ENCODE assay signal across 20 cellular contexts in the genomic region with DNA sequence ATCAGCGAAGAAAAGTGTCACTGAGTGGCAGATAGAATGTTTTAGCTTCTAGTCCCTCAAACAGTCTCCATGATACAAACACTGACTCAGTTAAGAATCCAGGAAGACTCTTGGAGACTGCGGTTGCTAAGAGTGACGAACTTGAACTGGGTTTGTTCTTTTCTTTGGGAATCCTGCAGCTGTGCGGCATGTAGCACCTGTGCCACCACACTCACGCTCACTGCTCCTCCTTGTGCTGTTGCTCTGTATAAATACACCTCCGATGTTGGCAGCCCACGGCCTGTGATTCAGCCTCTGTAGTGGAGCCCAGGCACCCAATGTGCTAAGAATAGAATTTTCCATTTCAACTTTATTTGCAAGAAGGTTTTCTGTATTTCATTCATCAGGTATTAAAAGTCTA. TPM values are rescaled to one million over a fixed set of nuclear protein-coding genes. Genes with fewer than 3 reads are reported as not detected.
DNase-seq lines count a peak whose midpoint lies in the region; ATAC-seq and TF ChIP-seq lines count a peak whose summit lies in the region.
"Had no signal": no experiment of that assay in that cellular context is flagged by ENCODE, and none has a peak within 500 bp of the region (broad histone marks: within the 10 kb centered on the region; RNA-seq: fewer than 3 reads in every experiment).

No MANE protein-coding gene starts in this region.

- H3K27ac Mint-ChIP-seq in activated CD4-positive, alpha-beta T cell treated with anti-CD3 and anti-CD28 coated beads for 36 hours, result no peak overlapping the region
- no peak overlapping the region for H3K27ac Mint-ChIP-seq in activated CD4-positive, alpha-beta T cell treated with anti-CD3 and anti-CD28 coated beads, Interleukin-2, amount 10 ng/mL, durations not matched to agents 7 days and 5 days
- H3K27ac Mint-ChIP-seq: activated naive CD8-positive, alpha-beta T cell; CD4-positive, alpha-beta memory T cell; natural killer cell treated with Interleukin-12 subunit alpha and Interleukin-12 subunit beta and Interleukin-15 and Interleukin-18, amount 100 ng/mL, for 72 hours; stimulated activated effector memory CD8-positive, alpha-beta T cell treated with anti-CD3 and anti-CD28 coated beads, Interleukin-12 subunit alpha, Interleukin-12 subunit beta, amount 100 ng/mL, for 72 hours had no signal

- TF ChIP-seq CTCF in Panc1 (IDR thresholded peaks at IDR 0.05) (no peak), gastrocnemius medialis (IDR thresholded peaks at IDR 0.05 in 4 of 5, conservative IDR thresholded peaks at IDR 0.05 in 1 of 5) (no peak)

- H3K27me3 ChIP-seq in Panc1 (ENCODE audit: control insufficient read depth, insufficient read depth, low read length), result peaks cover 2% of the 10 kb centered on the region; the same call in 1 of the 2 replicates
- H3K27me3 ChIP-seq in gastrocnemius medialis, result peaks cover 9 to 14% (median 12%) of the 10 kb centered on the region in 3 donors

- CTCF ChIA-PET in activated CD4-positive, alpha-beta T cell treated with anti-CD3 and anti-CD28 coated beads for 36 hours (lab: Charles Lee), result interaction anchor here (0.9 kb wide), 1 partner anchor 13 kb away, joined by 3 read pairs; no protein-coding TSS in a partner anchor
- CTCF ChIA-PET in activated CD4-positive, alpha-beta T cell treated with anti-CD3 and anti-CD28 coated beads, Interleukin-2, amount 10 ng/mL, durations not matched to agents 7 days and 5 days (lab: Charles Lee), result interaction anchor here (1.1 kb wide), 1 partner anchor 13 kb away, joined by 3 read pairs; no protein-coding TSS in a partner anchor
- CTCF ChIA-PET in Panc1 (lab: Charles Lee), result no interaction called here

- TF ChIP-seq POLR2A in gastrocnemius medialis (IDR thresholded peaks at IDR 0.05), result peak; percentile 31 to 65

- H3K9me3 ChIP-seq in Panc1 (ENCODE audit: control insufficient read depth, insufficient read depth, low read depth, low read length), result no peaks in the 10 kb centered on the region
- H3K9me3 ChIP-seq in gastrocnemius medialis, result no peaks in the 10 kb centered on the region
- H3K9me3 ChIP-seq: A549, right lobe of liver had no signal

- intact Hi-C loops in activated CD4-positive, alpha-beta T cell treated with anti-CD3 and anti-CD28 coated beads for 36 hours (cut with DNase I, micrococcal nuclease), result no loop called here
- intact Hi-C loops in Panc1 (cut with micrococcal nuclease; ENCODE audit: unreplicated experiment) (no loop called here), left cardiac atrium (cut with DNase I) (no loop called here), gastrocnemius medialis (cut with DNase I; ENCODE audit: low total_unique reads) (no loop called here)

- peaks cover 15% of the 10 kb centered on the region for H3K4me1 Mint-ChIP-seq in activated CD4-positive, alpha-beta T cell treated with anti-CD3 and anti-CD28 coated beads for 36 hours
- H3K4me1 Mint-ChIP-seq in activated CD4-positive, alpha-beta T cell treated with anti-CD3 and anti-CD28 coated beads, Interleukin-2, amount 10 ng/mL, durations not matched to agents 7 days and 5 days, result peaks cover 20% of the 10 kb centered on the region

- peak; percentile 48 for ATAC-seq in activated CD4-positive, alpha-beta T cell treated with anti-CD3 and anti-CD28 coated beads for 36 hours
- ATAC-seq in Panc1 (peak; percentile 24; the same call in 1 of the 2 replicates), left cardiac atrium (peak; percentile 52 to 71), gastrocnemius medialis (peak; percentile 90 to 97), GM21825 (IDR thresholded peaks at IDR 0.05; ENCODE audit: unreplicated experiment) (no peak), GM19351 (IDR thresholded peaks at IDR 0.05; ENCODE audit: unreplicated experiment) (no peak), GM18909 (IDR thresholded peaks at IDR 0.05; ENCODE audit: poor library complexity, unreplicated experiment) (no peak)
- ATAC-seq: natural killer cell treated with Interleukin-12 subunit alpha and Interleukin-12 subunit beta and Interleukin-15 and Interleukin-18, amount 100 ng/mL, for 72 hours; right lobe of liver; stimulated activated effector memory CD8-positive, alpha-beta T cell treated with anti-CD3 and anti-CD28 coated beads, Interleukin-12 subunit alpha, Interleukin-12 subunit beta, amount 100 ng/mL, for 72 hours had no signal

- no peaks in the 10 kb centered on the region for H3K36me3 Mint-ChIP-seq in activated CD4-positive, alpha-beta T cell treated with anti-CD3 and anti-CD28 coated beads for 36 hours (ENCODE audit: low read depth)
- no peaks in the 10 kb centered on the region for H3K36me3 Mint-ChIP-seq in activated CD4-positive, alpha-beta T cell treated with anti-CD3 and anti-CD28 coated beads, Interleukin-2, amount 10 ng/mL, durations not matched to agents 7 days and 5 days (ENCODE audit: low read depth)
- H3K36me3 Mint-ChIP-seq: CD4-positive, alpha-beta memory T cell; natural killer cell treated with Interleukin-12 subunit alpha and Interleukin-12 subunit beta and Interleukin-15 and Interleukin-18, amount 100 ng/mL, for 72 hours; stimulated activated effector memory CD8-positive, alpha-beta T cell treated with anti-CD3 and anti-CD28 coated beads, Interleukin-12 subunit alpha, Interleukin-12 subunit beta, amount 100 ng/mL, for 72 hours had no signal

- H3K4me3 ChIP-seq in Panc1 (ENCODE audit: low read depth in 2 of 2, low read length in 2 of 2), result no peak overlapping the region
- H3K4me3 ChIP-seq in gastrocnemius medialis, result no peak overlapping the region
- H3K4me3 ChIP-seq: A549, right lobe of liver had no signal

- no peaks in the 10 kb centered on the region for H3K36me3 ChIP-seq in Panc1 (ENCODE audit: control insufficient read depth, insufficient read depth, low read length)
- no peaks in the 10 kb centered on the region for H3K36me3 ChIP-seq in gastrocnemius medialis
- H3K36me3 ChIP-seq: right lobe of liver had no signal

- BruUV-seq in Panc1 (replicated peaks; lab: Mats Ljungman, UMichigan), result no TSS peak

- DNase-seq in activated CD4-positive, alpha-beta T cell treated with anti-CD3 and anti-CD28 coated beads for 36 hours, result peak; percentile 38
- no peak for DNase-seq in activated CD4-positive, alpha-beta T cell treated with anti-CD3 and anti-CD28 coated beads, Interleukin-2, amount 10 ng/mL, durations not matched to agents 7 days and 5 days
- DNase-seq in Panc1 (ENCODE audit: low read depth, low spot score), result no peak
- DNase-seq in left cardiac atrium, result no peak
- peak; percentile 52 to 62 for DNase-seq in gastrocnemius medialis
- DNase-seq: activated CD4-positive, CD25-positive, alpha-beta regulatory T cell; CD4-positive, alpha-beta memory T cell; erythroblast; NCI-H1092; NCI-H446 treated with DMSO at 0.1 percent for 48 hours; right lobe of liver; stimulated activated CD4-positive, alpha-beta T cell treated with anti-CD3 and anti-CD28 coated beads, Interleukin-4, amount 100 ng/mL, for 4 hours; SW 1271 had no signal

- no peak overlapping the region for H3K4me3 Mint-ChIP-seq in activated CD4-positive, alpha-beta T cell treated with anti-CD3 and anti-CD28 coated beads for 36 hours
- no peak overlapping the region for H3K4me3 Mint-ChIP-seq in activated CD4-positive, alpha-beta T cell treated with anti-CD3 and anti-CD28 coated beads, Interleukin-2, amount 10 ng/mL, durations not matched to agents 7 days and 5 days
- H3K4me3 Mint-ChIP-seq: activated naive CD8-positive, alpha-beta T cell; CD4-positive, alpha-beta memory T cell; natural killer cell treated with Interleukin-12 subunit alpha and Interleukin-12 subunit beta and Interleukin-15 and Interleukin-18, amount 100 ng/mL, for 72 hours; stimulated activated effector memory CD8-positive, alpha-beta T cell treated with anti-CD3 and anti-CD28 coated beads, Interleukin-12 subunit alpha, Interleukin-12 subunit beta, amount 100 ng/mL, for 72 hours had no signal

- POLR2A ChIA-PET in activated CD4-positive, alpha-beta T cell treated with anti-CD3 and anti-CD28 coated beads for 36 hours (lab: Charles Lee), result no interaction called here
- POLR2A ChIA-PET in activated CD4-positive, alpha-beta T cell treated with anti-CD3 and anti-CD28 coated beads, Interleukin-2, amount 10 ng/mL, durations not matched to agents 7 days and 5 days (lab: Charles Lee), result no interaction called here
- POLR2A ChIA-PET in Panc1 (lab: Charles Lee), result no interaction called here

- peaks cover 45% of the 10 kb centered on the region for H3K27me3 Mint-ChIP-seq in activated CD4-positive, alpha-beta T cell treated with anti-CD3 and anti-CD28 coated beads for 36 hours
- peaks cover 48% of the 10 kb centered on the region for H3K27me3 Mint-ChIP-seq in activated CD4-positive, alpha-beta T cell treated with anti-CD3 and anti-CD28 coated beads, Interleukin-2, amount 10 ng/mL, durations not matched to agents 7 days and 5 days

- H3K4me1 ChIP-seq in Panc1 (ENCODE audit: control insufficient read depth, insufficient read depth, low read length), result no peaks in the 10 kb centered on the region
- H3K4me1 ChIP-seq in gastrocnemius medialis, result peaks cover 6 to 18% of the 10 kb centered on the region in 2 donors
- H3K4me1 ChIP-seq: A549, right lobe of liver had no signal

- in situ Hi-C loops in Panc1 (cut with HindIII; ENCODE audit: low pct_unique_long_range_greater_than_20kb, low sequenced_read_pairs), result no loop called here
- in situ Hi-C loops in gastrocnemius medialis (cut with MboI; ENCODE audit: low sequenced_read_pairs in 4 of 4), result no loop called here

- H3K27ac ChIP-seq in Panc1 (ENCODE audit: low read length) (no peak overlapping the region), gastrocnemius medialis (peak overlapping the region; percentile 43 to 70 (median 58))
- H3K27ac ChIP-seq: A549, right lobe of liver had no signal

- H3K9me3 Mint-ChIP-seq in activated CD4-positive, alpha-beta T cell treated with anti-CD3 and anti-CD28 coated beads for 36 hours (ENCODE audit: low read depth), result no peaks in the 10 kb centered on the region
- peaks cover 5% of the 10 kb centered on the region for H3K9me3 Mint-ChIP-seq in activated CD4-positive, alpha-beta T cell treated with anti-CD3 and anti-CD28 coated beads, Interleukin-2, amount 10 ng/mL, durations not matched to agents 7 days and 5 days
- H3K9me3 Mint-ChIP-seq: CD4-positive, alpha-beta memory T cell; stimulated activated effector memory CD8-positive, alpha-beta T cell treated with anti-CD3 and anti-CD28 coated beads, Interleukin-12 subunit alpha, Interleukin-12 subunit beta, amount 100 ng/mL, for 72 hours had no signal

RNA-seq across cellular contexts. Expression of a gene that starts 5.5 kb away (rescaled TPM):
- total RNA-seq in activated CD4-positive, alpha-beta T cell treated with anti-CD3 and anti-CD28 coated beads for 36 hours, result 10 to 100 TPM; 55.3 to 70.4 TPM
- total RNA-seq in activated CD4-positive, alpha-beta T cell treated with anti-CD3 and anti-CD28 coated beads, Interleukin-2, amount 10 ng/mL, durations not matched to agents 7 days and 5 days, result 10 to 100 TPM; 52.9 to 55.6 TPM
- total RNA-seq in Panc1 (2021; ENCODE audit: unreplicated experiment) (53.0 TPM), left cardiac atrium (10 to 100 TPM; 26.4 to 30.8 TPM), gastrocnemius medialis (10 to 100 TPM; 22.9 to 30.1 (median 27.2) TPM)
- 67.5 TPM for polyA plus RNA-seq in Panc1 (2012; ENCODE audit: insufficient read length)

RNA-seq across cellular contexts. Expression of a gene that starts 38.0 kb away (rescaled TPM):
- 1 to 10 TPM in 1 of 2 experiments, under 1 TPM in 1; 0.49 to 1.5 TPM for total RNA-seq in activated CD4-positive, alpha-beta T cell treated with anti-CD3 and anti-CD28 coated beads for 36 hours
- not detected for total RNA-seq in activated CD4-positive, alpha-beta T cell treated with anti-CD3 and anti-CD28 coated beads, Interleukin-2, amount 10 ng/mL, durations not matched to agents 7 days and 5 days
- total RNA-seq in Panc1 (2021; ENCODE audit: unreplicated experiment) (1.9 TPM), left cardiac atrium (10 to 100 TPM in 1 of 2 donors, 1 to 10 TPM in 1; 4.7 to 16.2 TPM), gastrocnemius medialis (under 1 TPM in 1 of 4 donors, not detected in 3; 0.86 TPM)
- polyA plus RNA-seq in Panc1 (2012; ENCODE audit: insufficient read length), result 1.3 TPM
- polyA plus RNA-seq: CD4-positive, alpha-beta memory T cell had no signal

RNA-seq across cellular contexts. Expression of a gene that starts 41.9 kb away (rescaled TPM):
- 1 to 10 TPM in 1 of 2 experiments, under 1 TPM in 1; 0.94 to 1.1 TPM for total RNA-seq in activated CD4-positive, alpha-beta T cell treated with anti-CD3 and anti-CD28 coated beads for 36 hours
- total RNA-seq in activated CD4-positive, alpha-beta T cell treated with anti-CD3 and anti-CD28 coated beads, Interleukin-2, amount 10 ng/mL, durations not matched to agents 7 days and 5 days, result 1 to 10 TPM; 2.0 TPM
- total RNA-seq in Panc1 (2021; ENCODE audit: unreplicated experiment), result 0.21 TPM
- polyA plus RNA-seq in Panc1 (2012; ENCODE audit: insufficient read length), result 0.17 TPM
- 1 to 10 TPM in 1 of 2 donors, under 1 TPM in 1; 0.58 to 2.6 TPM for total RNA-seq in left cardiac atrium
- 1 to 10 TPM in 3 of 4 donors, under 1 TPM in 1; 0.92 to 9.0 (median 3.2) TPM for total RNA-seq in gastrocnemius medialis
- total RNA-seq: right lobe of liver had no signal

RNA-seq across cellular contexts. Expression of a gene that starts 55.5 kb away (rescaled TPM):
- under 1 TPM; 0.21 to 0.28 TPM for total RNA-seq in activated CD4-positive, alpha-beta T cell treated with anti-CD3 and anti-CD28 coated beads for 36 hours
- under 1 TPM; 0.12 to 0.17 TPM for total RNA-seq in activated CD4-positive, alpha-beta T cell treated with anti-CD3 and anti-CD28 coated beads, Interleukin-2, amount 10 ng/mL, durations not matched to agents 7 days and 5 days
- total RNA-seq in Panc1 (2021; ENCODE audit: unreplicated experiment) (3.7 TPM), left cardiac atrium (under 1 TPM; 0.44 to 0.59 TPM), gastrocnemius medialis (under 1 TPM in 3 of 4 donors, not detected in 1; 0.12 to 0.31 (median 0.15) TPM)
- polyA plus RNA-seq in Panc1 (2012; ENCODE audit: insufficient read length), result 3.5 TPM

Comparison
In these comparisons a context has a peak if more than half of its experiments do, and no peak if none do; other contexts are left out.
1. DNase-seq: peak in activated CD4-positive, alpha-beta T cell treated with anti-CD3 and anti-CD28 coated beads for 36 hours (single experiment) and gastrocnemius medialis (2 of 2); none in activated CD4-positive, alpha-beta T cell treated with anti-CD3 and anti-CD28 coated beads, Interleukin-2, amount 10 ng/mL, durations not matched to agents 7 days and 5 days (single experiment), Panc1 (single experiment) and left cardiac atrium (single experiment).
2. ATAC-seq: peak in activated CD4-positive, alpha-beta T cell treated with anti-CD3 and anti-CD28 coated beads for 36 hours (single experiment), Panc1 (single experiment), left cardiac atrium (2 of 2) and gastrocnemius medialis (2 of 2); none in GM21825 (single experiment), GM19351 (single experiment) and GM18909 (single experiment).